12 cellular contexts compared by ENCODE assay signal in genomic region chr10:104318810-104319684, GRCh38. TPM values are rescaled to one million over a fixed set of nuclear protein-coding genes. Genes with fewer than 3 reads are reported as not detected.
DNase-seq lines count a peak whose midpoint lies in the region; ATAC-seq and TF ChIP-seq lines count a peak whose summit lies in the region.
"Had no signal": no experiment of that assay in that cellular context is flagged by ENCODE, and none has a peak within 500 bp of the region (broad histone marks: within the 10 kb centered on the region; RNA-seq: fewer than 3 reads in every experiment).

No MANE protein-coding gene starts in this region.

- CTCF ChIA-PET in CD4-positive, alpha-beta T cell (lab: Charles Lee), result no interaction called here
- CTCF ChIA-PET in WTC11 (lab: Charles Lee), result interaction anchor here (5.2 kb wide), 1 partner anchor 12 kb away, joined by 33 read pairs; no protein-coding TSS in a partner anchor

- no peaks in the 10 kb centered on the region for H3K9me3 Mint-ChIP-seq in CD4-positive, alpha-beta T cell
- no peaks in the 10 kb centered on the region for H3K9me3 Mint-ChIP-seq in WTC11

- H2BK12ac ChIP-seq in trophoblast cell (ENCODE audit: low read length), result no peak overlapping the region

- POLR2A ChIA-PET in CD4-positive, alpha-beta T cell (lab: Charles Lee), result interaction anchor here (1.2 to 6.1 kb wide), 2 partner anchors 17 to 20 kb away, joined by 3 to 38 read pairs; partner anchors contain the start of gene ITPRIP
- POLR2A ChIA-PET in WTC11 (lab: Charles Lee), result no interaction called here

- no peak overlapping the region for H4K91ac ChIP-seq in trophoblast cell (ENCODE audit: low read depth, low read length)

- no peak overlapping the region for H3K4me2 ChIP-seq in trophoblast cell (ENCODE audit: low read length)

- no peak for TF ChIP-seq POLR2A in gastroesophageal sphincter (IDR thresholded peaks at IDR 0.05)

- intact Hi-C loops in CD4-positive, alpha-beta T cell (cut with DNase I, micrococcal nuclease), result no loop called here

- no peak overlapping the region for H3K27ac ChIP-seq in CD4-positive, alpha-beta T cell (ENCODE audit: low read depth, low read length)
- H3K27ac ChIP-seq in gastroesophageal sphincter, result peak overlapping the region; percentile 65 to 100 (median 90)
- H3K27ac ChIP-seq in trophoblast cell (ENCODE audit: low read depth, low read length), result no peak overlapping the region

- no peak for ATAC-seq in CD4-positive, alpha-beta T cell (ENCODE audit: poor library complexity)
- ATAC-seq in WTC11 (peak; percentile 9), gastroesophageal sphincter (peak; percentile 84), GM21723 (IDR thresholded peaks at IDR 0.05; ENCODE audit: unreplicated experiment) (no peak), HG02610 (IDR thresholded peaks at IDR 0.05; ENCODE audit: unreplicated experiment) (no peak)

- TF ChIP-seq EP300 in gastroesophageal sphincter (IDR thresholded peaks at IDR 0.05), result peak; percentile 72

- no peak overlapping the region for H3K9ac ChIP-seq in trophoblast cell (ENCODE audit: low read length)

- peak overlapping the region; percentile 88 for H3K27ac Mint-ChIP-seq in CD4-positive, alpha-beta T cell
- H3K27ac Mint-ChIP-seq in WTC11, result no peak overlapping the region

- H3K79me1 ChIP-seq in trophoblast cell (ENCODE audit: low read length), result no peaks in the 10 kb centered on the region

- H3K36me3 Mint-ChIP-seq in CD4-positive, alpha-beta T cell (ENCODE audit: low read depth), result peaks cover 38% of the 10 kb centered on the region
- H3K36me3 Mint-ChIP-seq in WTC11, result peaks cover 7% of the 10 kb centered on the region; the same call in 1 of the 2 replicates

- H3K23ac ChIP-seq in trophoblast cell (ENCODE audit: low read length), result no peak overlapping the region

- H3K4me1 ChIP-seq in gastroesophageal sphincter (peaks cover 4 to 84% (median 79%) of the 10 kb centered on the region in 3 donors), trophoblast cell (ENCODE audit: control insufficient read depth in 1 of 2, insufficient read depth in 2 of 2, low read length in 2 of 2) (peaks cover 5 to 17% of the 10 kb centered on the region in 2 experiments)

- WGBS in gastroesophageal sphincter (ENCODE audit: low coverage in 1 of 2), 2 donors, result 43 to 57% methylated on average over 6 to 11 of the region's 19 CpGs
- WGBS in trophoblast cell (ENCODE audit: extremely low coverage, insufficient coverage, insufficient read length), result no CpG with 5 or more reads among the region's 19 CpGs

- H2BK120ac ChIP-seq in trophoblast cell (ENCODE audit: insufficient read depth, low read length, poor library complexity), result no peak overlapping the region

- peak overlapping the region; percentile 2 for H3K4ac ChIP-seq in trophoblast cell (ENCODE audit: low read depth, low read length)

- no peak overlapping the region for H3K18ac ChIP-seq in trophoblast cell (ENCODE audit: low read length)

- H3K36me3 ChIP-seq in gastroesophageal sphincter, result peaks cover 0 to 19% of the 10 kb centered on the region in 2 donors
- peaks cover 27 to 28% of the 10 kb centered on the region in 2 experiments for H3K36me3 ChIP-seq in trophoblast cell (ENCODE audit: control insufficient read depth in 1 of 2, insufficient read depth in 2 of 2, low read length in 2 of 2)

- no peak overlapping the region for H2AFZ ChIP-seq in trophoblast cell (ENCODE audit: insufficient read depth, low read length, poor library complexity)

- H4K8ac ChIP-seq in trophoblast cell (ENCODE audit: low read depth, low read length), result no peak overlapping the region

- no peak overlapping the region for H4K12ac ChIP-seq in trophoblast cell (ENCODE audit: low read depth, low read length)

- H2AK5ac ChIP-seq in trophoblast cell (ENCODE audit: low read length), result no peak overlapping the region

- no peak overlapping the region for H3K4me3 Mint-ChIP-seq in CD4-positive, alpha-beta T cell
- H3K4me3 Mint-ChIP-seq in WTC11, result no peak overlapping the region

- no peaks in the 10 kb centered on the region for H3K9me3 ChIP-seq in CD4-positive, alpha-beta T cell (ENCODE audit: control insufficient read depth, low read length)
- no peaks in the 10 kb centered on the region for H3K9me3 ChIP-seq in gastroesophageal sphincter
- peaks cover 3% of the 10 kb centered on the region for H3K9me3 ChIP-seq in trophoblast cell (ENCODE audit: insufficient read depth, low read depth, low read length)

- no peak for TF ChIP-seq CTCF in CD4-positive, alpha-beta T cell (IDR thresholded peaks at IDR 0.05)
- TF ChIP-seq CTCF in WTC11 (IDR thresholded peaks at IDR 0.05) (no peak), gastroesophageal sphincter (IDR thresholded peaks at IDR 0.05) (no peak)

- no peaks in the 10 kb centered on the region for H3K27me3 ChIP-seq in CD4-positive, alpha-beta T cell (ENCODE audit: control insufficient read depth, insufficient read depth, low read length)
- H3K27me3 ChIP-seq in gastroesophageal sphincter (no peaks in the 10 kb centered on the region), trophoblast cell (ENCODE audit: insufficient read depth, low read length) (no peaks in the 10 kb centered on the region)

- no peak overlapping the region for H3K14ac ChIP-seq in trophoblast cell (ENCODE audit: low read length)

- H3K4me3 ChIP-seq in gastroesophageal sphincter (peak overlapping the region in 1 of 2 donors; percentile 2), trophoblast cell (ENCODE audit: low read depth, low read length) (no peak overlapping the region)

- peaks cover 3% of the 10 kb centered on the region for H3K79me2 ChIP-seq in trophoblast cell (ENCODE audit: control insufficient read depth, insufficient read depth, low read length, poor library complexity)

- peaks cover 73% of the 10 kb centered on the region for H3K4me1 Mint-ChIP-seq in CD4-positive, alpha-beta T cell (ENCODE audit: low read depth)
- H3K4me1 Mint-ChIP-seq in WTC11, result peaks cover 75% of the 10 kb centered on the region

- H3K27me3 Mint-ChIP-seq in CD4-positive, alpha-beta T cell, result no peaks in the 10 kb centered on the region
- no peaks in the 10 kb centered on the region for H3K27me3 Mint-ChIP-seq in WTC11 (ENCODE audit: low read depth)

- H2BK5ac ChIP-seq in trophoblast cell (ENCODE audit: low read depth, low read length, poor library complexity), result peak overlapping the region; percentile 16

- DNase-seq in CD4-positive, alpha-beta T cell, result no peak
- DNase-seq in WTC11 (ENCODE audit: low spot score) (no peak), trophoblast cell (no peak), NCI-H774 (lab: John Stamatoyannopoulos, UW) (no peak), medulla oblongata (ENCODE audit: extremely low spot score) (no peak)
- DNase-seq: activated gamma-delta T cell treated with Interleukin-2 at 50 U/mL for 16 hours; DMS53; effector memory CD4-positive, alpha-beta T cell had no signal

TF ChIP-seq in WTC11, 78 proteins besides CTCF, POLR2A, EP300 and RAD21 (continues in another document):
- TF ChIP-seq ZNF138 (CRISPR knock-in tag; conservative IDR thresholded peaks at IDR 0.05) (no peak), FOXK1 (CRISPR knock-in tag; IDR thresholded peaks at IDR 0.05) (no peak), FOXJ3 (CRISPR knock-in tag; IDR thresholded peaks at IDR 0.05; ENCODE audit: borderline replicate concordance) (no peak), NR1H2 (CRISPR knock-in tag; IDR thresholded peaks at IDR 0.05) (no peak), ZNF671 (CRISPR knock-in tag; IDR thresholded peaks at IDR 0.05) (no peak), MXD4 (CRISPR knock-in tag; IDR thresholded peaks at IDR 0.05; ENCODE audit: borderline replicate concordance) (no peak), TCF7 (CRISPR knock-in tag; IDR thresholded peaks at IDR 0.05; ENCODE audit: low read depth) (no peak), NFE2L1 (CRISPR knock-in tag; IDR thresholded peaks at IDR 0.05) (no peak), SMAD3 (CRISPR knock-in tag; IDR thresholded peaks at IDR 0.05; ENCODE audit: borderline replicate concordance) (no peak), ATF2 (CRISPR knock-in tag; IDR thresholded peaks at IDR 0.05; ENCODE audit: borderline replicate concordance, low read depth) (no peak), ZBTB21 (CRISPR knock-in tag; IDR thresholded peaks at IDR 0.05; ENCODE audit: borderline replicate concordance) (no peak), TEAD4 (CRISPR knock-in tag; IDR thresholded peaks at IDR 0.05) (no peak), ZMAT4 (CRISPR knock-in tag; IDR thresholded peaks at IDR 0.05) (no peak), RORB (CRISPR knock-in tag; IDR thresholded peaks at IDR 0.05) (no peak)

RNA-seq across cellular contexts. Expression of gene ITPRIP, which starts 19.2 kb away (rescaled TPM):
- total RNA-seq in CD4-positive, alpha-beta T cell, result 100 to 1,000 TPM; 127 to 133 TPM
- 13.0 to 16.8 TPM (median 13.4 TPM) in 3 replicates for total RNA-seq in WTC11 (2021)
- 10 to 100 TPM; 18.1 to 31.5 (median 22.8) TPM for total RNA-seq in gastroesophageal sphincter
- polyA plus RNA-seq in trophoblast cell (2013), result 15.6 and 16.0 TPM in 2 replicates

RNA-seq across cellular contexts. Expression of gene CFAP58, which starts 34.6 kb away (rescaled TPM):
- total RNA-seq in CD4-positive, alpha-beta T cell, result not detected
- 0.92 to 1.1 TPM (median 1.0 TPM) in 3 replicates for total RNA-seq in WTC11 (2021)
- 1 to 10 TPM in 3 of 4 donors, under 1 TPM in 1; 0.27 to 1.6 (median 1.3) TPM for total RNA-seq in gastroesophageal sphincter
- polyA plus RNA-seq in trophoblast cell (2013), result 0.68 and 0.77 TPM in 2 replicates

RNA-seq across cellular contexts. Expression of gene GSTO2, which starts 50.1 kb away (rescaled TPM):
- total RNA-seq in CD4-positive, alpha-beta T cell, result 1 to 10 TPM in 1 of 2 experiments, under 1 TPM in 1; 0.77 to 1.2 TPM
- total RNA-seq in WTC11 (2021) (10.7 to 18.7 TPM (median 17.6 TPM) in 3 replicates), gastroesophageal sphincter (1 to 10 TPM in 1 of 4 donors, under 1 TPM in 3; 0.15 to 1.3 (median 0.21) TPM)
- polyA plus RNA-seq in trophoblast cell (2013), result 1.3 TPM in 2 replicates
- total RNA-seq: skeletal muscle tissue had no signal

Comparison
In these comparisons a context has a peak if more than half of its experiments do, and no peak if none do; other contexts are left out.
1. ATAC-seq: peak in WTC11 (single experiment) and gastroesophageal sphincter (single experiment); none in CD4-positive, alpha-beta T cell (single experiment), GM21723 (single experiment) and HG02610 (single experiment).
2. H3K27ac ChIP-seq: peak in gastroesophageal sphincter (4 of 4); none in CD4-positive, alpha-beta T cell (single experiment) and trophoblast cell (single experiment).